29 cellular contexts compared by ENCODE assay signal in genomic region chr2:102103284-102103683, GRCh38. TPM values are rescaled to one million over a fixed set of nuclear protein-coding genes. Genes with fewer than 3 reads are reported as not detected.
A peak's percentile ranks its signal among the peaks of the same experiment; 100 is the strongest.
DNase-seq lines count a peak whose midpoint lies in the region; ATAC-seq and TF ChIP-seq lines count a peak whose summit lies in the region.
"Had no signal": no experiment of that assay in that cellular context is flagged by ENCODE, and none has a peak within 500 bp of the region (broad histone marks: within the 10 kb centered on the region; RNA-seq: fewer than 3 reads in every experiment).

No MANE protein-coding gene starts in this region.

- intact Hi-C loops in upper lobe of right lung (cut with DNase I) (no loop called here), testis (cut with DNase I; ENCODE audit: low total_unique reads) (no loop called here)

- H3K18ac ChIP-seq in mesenchymal stem cell (ENCODE audit: low read depth in 1 of 2, low read length in 2 of 2): peak overlapping the region; percentile 89 to 98

- H3K36me3 ChIP-seq in mesenchymal stem cell (ENCODE audit: control insufficient read depth in 1 of 2, insufficient read depth in 2 of 2, low read depth in 1 of 2, low read length in 2 of 2) (no peaks in the 10 kb centered on the region), upper lobe of right lung (no peaks in the 10 kb centered on the region), testis (ENCODE audit: low read depth, missing control alignments) (no peaks in the 10 kb centered on the region)
- H3K36me3 ChIP-seq: thoracic aorta had no signal

- H3K4me2 ChIP-seq in mesenchymal stem cell (ENCODE audit: low read length, poor library complexity, severe bottlenecking): no peak overlapping the region

- H3K4me1 ChIP-seq in mesenchymal stem cell (ENCODE audit: control insufficient read depth, insufficient read depth, low read depth, low read length): peaks cover 14% of the 10 kb centered on the region
- H3K4me1 ChIP-seq in upper lobe of right lung: peaks cover 15% of the 10 kb centered on the region
- peaks cover 4% of the 10 kb centered on the region for H3K4me1 ChIP-seq in testis

- H2AK5ac ChIP-seq in mesenchymal stem cell (ENCODE audit: low read length, severe bottlenecking): peak overlapping the region; percentile 70

- H3K27me3 Mint-ChIP-seq in activated T-cell treated with anti-CD3 and anti-CD28 coated beads, Interleukin-2, amount 50 U/mL, for 24 hours: peaks cover 3% of the 10 kb centered on the region
- H3K27me3 Mint-ChIP-seq in activated T-cell treated with anti-CD3 and anti-CD28 coated beads, Interleukin-2, amount 50 U/mL, for 72 hours (ENCODE audit: low read depth): peaks cover 24% of the 10 kb centered on the region
- no peaks in the 10 kb centered on the region for H3K27me3 Mint-ChIP-seq in activated T-helper 17 cell treated with anti-CD3 and anti-CD28 coated beads, Interleukin-2, amount 50 U/mL, for 72 hours

- H3K27ac ChIP-seq in mesenchymal stem cell (ENCODE audit: low read length, poor library complexity, severe bottlenecking): no peak overlapping the region
- H3K27ac ChIP-seq in upper lobe of right lung: peak overlapping the region; percentile 83
- H3K27ac ChIP-seq in testis: no peak overlapping the region
- H3K27ac ChIP-seq: 22Rv1 had no signal

- no peaks in the 10 kb centered on the region for H3K79me1 ChIP-seq in mesenchymal stem cell (replicated peaks; ENCODE audit: low read length, poor library complexity, severe bottlenecking)

- ATAC-seq in activated T-cell treated with anti-CD3 and anti-CD28 coated beads, Interleukin-2, amount 50 U/mL, for 72 hours (replicated peaks in 1 of 2): no peak
- no peak for ATAC-seq in activated T-helper 17 cell treated with anti-CD3 and anti-CD28 coated beads, Interleukin-2, amount 50 U/mL, for 72 hours (replicated peaks)
- ATAC-seq in upper lobe of right lung: no peak
- no peak for ATAC-seq in HG03460 (IDR thresholded peaks at IDR 0.05; ENCODE audit: unreplicated experiment)
- ATAC-seq: activated CD4-positive, CD25-positive, alpha-beta regulatory T cell treated with anti-CD3 and anti-CD28 coated beads, Interleukin-2, amount 50 U/mL, for 24 hours; Panc1 had no signal

- no peak overlapping the region for H3K23ac ChIP-seq in mesenchymal stem cell (ENCODE audit: low read length in 2 of 2)

- peak overlapping the region; percentile 81 to 83 for H3K4ac ChIP-seq in mesenchymal stem cell (ENCODE audit: low read depth in 1 of 2, low read length in 2 of 2)

- H3K36me3 Mint-ChIP-seq in activated T-cell treated with anti-CD3 and anti-CD28 coated beads, Interleukin-2, amount 50 U/mL, for 24 hours (ENCODE audit: low read depth): no peaks in the 10 kb centered on the region
- peaks cover 5 to 9% of the 10 kb centered on the region in 2 donors for H3K36me3 Mint-ChIP-seq in activated T-cell treated with anti-CD3 and anti-CD28 coated beads, Interleukin-2, amount 50 U/mL, for 72 hours (ENCODE audit: insufficient read depth in 2 of 2)
- H3K36me3 Mint-ChIP-seq in activated T-helper 17 cell treated with anti-CD3 and anti-CD28 coated beads, Interleukin-2, amount 50 U/mL, for 72 hours (ENCODE audit: low read depth): peaks cover 51% of the 10 kb centered on the region

- H3K4me3 Mint-ChIP-seq in activated T-cell treated with anti-CD3 and anti-CD28 coated beads, Interleukin-2, amount 50 U/mL, for 24 hours: no peak overlapping the region
- peak overlapping the region in 1 of 2 donors; percentile 83 for H3K4me3 Mint-ChIP-seq in activated T-cell treated with anti-CD3 and anti-CD28 coated beads, Interleukin-2, amount 50 U/mL, for 72 hours
- peak overlapping the region; percentile 90 for H3K4me3 Mint-ChIP-seq in activated T-helper 17 cell treated with anti-CD3 and anti-CD28 coated beads, Interleukin-2, amount 50 U/mL, for 72 hours

- H4K91ac ChIP-seq in mesenchymal stem cell (ENCODE audit: low read length): peak overlapping the region; percentile 48

- H3K4me3 ChIP-seq in mesenchymal stem cell (ENCODE audit: insufficient read depth in 1 of 2, low read depth in 1 of 2, low read length in 2 of 2): no peak overlapping the region
- H3K4me3 ChIP-seq in upper lobe of right lung: no peak overlapping the region
- H3K4me3 ChIP-seq in testis: no peak overlapping the region

- H3K27me3 ChIP-seq in mesenchymal stem cell (ENCODE audit: control insufficient read depth in 1 of 2, insufficient read depth in 1 of 2, low read length in 2 of 2) (no peaks in the 10 kb centered on the region), upper lobe of right lung (no peaks in the 10 kb centered on the region), testis (no peaks in the 10 kb centered on the region)

- peak overlapping the region; percentile 4 for H2BK120ac ChIP-seq in mesenchymal stem cell (ENCODE audit: low read depth, low read length)

- no peak for TF ChIP-seq POLR2A in testis (IDR thresholded peaks at IDR 0.05)

- no peak overlapping the region for H2BK5ac ChIP-seq in mesenchymal stem cell (ENCODE audit: low read depth, low read length, poor library complexity, severe bottlenecking)

- H3K9ac ChIP-seq in mesenchymal stem cell (ENCODE audit: low read length): no peak overlapping the region

- peaks cover 6% of the 10 kb centered on the region for H3K9me3 Mint-ChIP-seq in activated T-cell treated with anti-CD3 and anti-CD28 coated beads, Interleukin-2, amount 50 U/mL, for 24 hours
- peaks cover 2% of the 10 kb centered on the region in 2 donors for H3K9me3 Mint-ChIP-seq in activated T-cell treated with anti-CD3 and anti-CD28 coated beads, Interleukin-2, amount 50 U/mL, for 72 hours
- no peaks in the 10 kb centered on the region for H3K9me3 Mint-ChIP-seq in activated T-helper 17 cell treated with anti-CD3 and anti-CD28 coated beads, Interleukin-2, amount 50 U/mL, for 72 hours

- WGBS in mesenchymal stem cell: 97% methylated on average over 8 of the region's 8 CpGs
- 90 to 94% methylated on average over 8 of the region's 8 CpGs for WGBS in testis, 2 donors

- H3K9me3 ChIP-seq in mesenchymal stem cell (ENCODE audit: control insufficient read depth, low read length) (no peaks in the 10 kb centered on the region), upper lobe of right lung (no peaks in the 10 kb centered on the region), testis (no peaks in the 10 kb centered on the region)
- H3K9me3 ChIP-seq: thoracic aorta had no signal

- H2BK15ac ChIP-seq in mesenchymal stem cell (ENCODE audit: low read depth, poor library complexity, severe bottlenecking): peak overlapping the region; percentile 29

- no peak for DNase-seq in activated T-cell treated with anti-CD3 and anti-CD28 coated beads, Interleukin-2, amount 50 U/mL, for 24 hours
- DNase-seq in activated T-cell treated with anti-CD3 and anti-CD28 coated beads, Interleukin-2, amount 50 U/mL, for 72 hours: no peak
- no peak for DNase-seq in mesenchymal stem cell
- no peak for DNase-seq in upper lobe of right lung
- no peak for DNase-seq in testis
- DNase-seq in SK-N-DZ (ENCODE audit: low spot score): no peak
- DNase-seq: activated naive CD4-positive, alpha-beta T cell treated with anti-CD3 and anti-CD28 coated beads, Interleukin-2, amount 50 U/mL, for 16 hours; activated T-cell treated with anti-CD3 and anti-CD28 coated beads, Interleukin-2, amount 50 U/mL, for 1 hour; cerebellar nuclear complex; DMS79 treated with DMSO at 0.1 percent for 48 hours; erythroblast; foreskin fibroblast; hippocampal formation; naive B cell; NCI-H1694; NCI-H2171; NCI-H524 treated with DMSO at 0.1 percent for 48 hours; NK-92 treated with Interleukin-12 subunit alpha and Interleukin-12 subunit beta, amount 100 ng/mL, for 24 hours; right cardiac atrium; SHP77 treated with DMSO at 0.1 percent for 48 hours; stimulated activated CD4-positive, alpha-beta T cell treated with anti-CD3 and anti-CD28 coated beads, Interleukin-12 subunit alpha, Interleukin-12 subunit beta, amount 100 ng/mL, for 4 hours; stimulated activated CD4-positive, alpha-beta T cell treated with anti-CD3 and anti-CD28 coated beads, Interleukin-4, amount 100 ng/mL, for 24 hours; stimulated activated naive CD4-positive, alpha-beta T cell had no signal

- H2BK12ac ChIP-seq in mesenchymal stem cell (ENCODE audit: low read length in 2 of 2): peak overlapping the region; percentile 84 to 92

- TF ChIP-seq CTCF in upper lobe of right lung (IDR thresholded peaks at IDR 0.05) (no peak), testis (IDR thresholded peaks at IDR 0.05) (no peak)

- H3K27ac Mint-ChIP-seq in activated T-cell treated with anti-CD3 and anti-CD28 coated beads, Interleukin-2, amount 50 U/mL, for 24 hours: peak overlapping the region; percentile 47
- no peak overlapping the region for H3K27ac Mint-ChIP-seq in activated T-cell treated with anti-CD3 and anti-CD28 coated beads, Interleukin-2, amount 50 U/mL, for 72 hours
- H3K27ac Mint-ChIP-seq in activated T-helper 17 cell treated with anti-CD3 and anti-CD28 coated beads, Interleukin-2, amount 50 U/mL, for 72 hours: no peak overlapping the region

- peaks cover 62% of the 10 kb centered on the region for H3K4me1 Mint-ChIP-seq in activated T-cell treated with anti-CD3 and anti-CD28 coated beads, Interleukin-2, amount 50 U/mL, for 24 hours (ENCODE audit: low read depth)
- peaks cover 80% of the 10 kb centered on the region for H3K4me1 Mint-ChIP-seq in activated T-cell treated with anti-CD3 and anti-CD28 coated beads, Interleukin-2, amount 50 U/mL, for 72 hours (ENCODE audit: low read depth)
- peaks cover 42% of the 10 kb centered on the region for H3K4me1 Mint-ChIP-seq in activated T-helper 17 cell treated with anti-CD3 and anti-CD28 coated beads, Interleukin-2, amount 50 U/mL, for 72 hours

- H3K14ac ChIP-seq in mesenchymal stem cell (ENCODE audit: low read length in 2 of 2): peak overlapping the region in 1 of 2 experiments; percentile 37

- H4K8ac ChIP-seq in mesenchymal stem cell (ENCODE audit: low read length): peak overlapping the region; percentile 21

- H2AFZ ChIP-seq in mesenchymal stem cell (ENCODE audit: low read depth, low read length): no peak overlapping the region

RNA-seq across cellular contexts. Expression of gene IL1R1, which starts 39.3 kb away (rescaled TPM):
- total RNA-seq in activated T-cell treated with anti-CD3 and anti-CD28 coated beads, Interleukin-2, amount 50 U/mL, for 72 hours: 10 to 100 TPM; 14.3 to 14.5 TPM
- 10 to 100 TPM; 41.7 to 68.1 TPM for total RNA-seq in activated T-helper 17 cell treated with anti-CD3 and anti-CD28 coated beads, Interleukin-2, amount 50 U/mL, for 72 hours
- 378 TPM for polyA plus RNA-seq in mesenchymal stem cell (2013, experiment 1 of 2)
- 388 TPM for polyA plus RNA-seq in mesenchymal stem cell (2013, experiment 2 of 2)
- total RNA-seq in upper lobe of right lung (196 TPM), testis (10 to 100 TPM; 35.4 to 51.3 TPM)
- 49.6 TPM for polyA plus RNA-seq in testis (ENCODE audit: insufficient read depth, low read depth, low replicate concordance)
- not detected in 2 replicates for polyA plus RNA-seq in SK-N-DZ (2014; cell fraction: cytosol; rRNA removed)
- polyA plus RNA-seq in SK-N-DZ (2014; cell fraction: nucleus; rRNA removed): not detected in 2 replicates
